ENCODE assay signal across 1 cellular context in the genomic region with DNA sequence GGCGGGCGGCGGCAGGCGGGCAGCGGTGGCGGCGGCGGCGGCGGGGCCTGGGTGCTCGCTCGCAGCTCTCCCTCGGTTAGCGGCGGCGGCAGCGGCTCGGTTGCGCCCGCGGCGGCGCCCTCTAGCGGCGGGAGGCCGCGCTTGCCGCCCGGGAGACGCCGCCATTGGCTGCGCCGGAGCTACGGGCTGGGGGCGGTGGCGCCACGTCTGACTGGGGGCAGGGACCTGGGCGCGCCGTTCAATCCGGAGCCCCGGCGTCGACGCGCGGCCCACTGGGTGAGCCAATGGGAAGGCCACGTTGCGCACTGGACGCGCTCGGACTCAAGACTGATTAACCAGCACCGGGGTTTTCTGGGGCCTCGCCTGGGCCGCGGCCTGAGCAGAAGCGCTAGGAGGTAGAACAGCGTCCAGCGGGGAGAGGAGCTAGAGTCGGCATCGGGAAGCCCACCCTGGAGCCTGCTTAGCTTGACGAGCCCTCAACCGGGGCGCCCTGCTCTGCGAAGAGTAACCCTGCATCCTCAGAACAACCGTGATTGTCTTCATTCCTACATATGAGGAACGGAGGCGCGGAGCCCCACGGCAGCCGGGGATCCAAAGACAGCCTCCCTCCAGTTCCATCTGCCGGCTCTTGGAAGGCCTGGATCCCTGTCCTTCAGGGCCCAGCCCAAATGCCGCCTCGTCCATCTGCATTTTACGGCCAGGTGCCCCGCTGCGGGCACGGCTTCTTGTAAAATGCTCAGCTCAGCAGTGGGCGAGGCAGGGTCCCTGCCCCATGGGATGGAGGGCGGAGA.
TF ChIP-seq lines count a peak whose summit lies in the region.

A gene with protein sequence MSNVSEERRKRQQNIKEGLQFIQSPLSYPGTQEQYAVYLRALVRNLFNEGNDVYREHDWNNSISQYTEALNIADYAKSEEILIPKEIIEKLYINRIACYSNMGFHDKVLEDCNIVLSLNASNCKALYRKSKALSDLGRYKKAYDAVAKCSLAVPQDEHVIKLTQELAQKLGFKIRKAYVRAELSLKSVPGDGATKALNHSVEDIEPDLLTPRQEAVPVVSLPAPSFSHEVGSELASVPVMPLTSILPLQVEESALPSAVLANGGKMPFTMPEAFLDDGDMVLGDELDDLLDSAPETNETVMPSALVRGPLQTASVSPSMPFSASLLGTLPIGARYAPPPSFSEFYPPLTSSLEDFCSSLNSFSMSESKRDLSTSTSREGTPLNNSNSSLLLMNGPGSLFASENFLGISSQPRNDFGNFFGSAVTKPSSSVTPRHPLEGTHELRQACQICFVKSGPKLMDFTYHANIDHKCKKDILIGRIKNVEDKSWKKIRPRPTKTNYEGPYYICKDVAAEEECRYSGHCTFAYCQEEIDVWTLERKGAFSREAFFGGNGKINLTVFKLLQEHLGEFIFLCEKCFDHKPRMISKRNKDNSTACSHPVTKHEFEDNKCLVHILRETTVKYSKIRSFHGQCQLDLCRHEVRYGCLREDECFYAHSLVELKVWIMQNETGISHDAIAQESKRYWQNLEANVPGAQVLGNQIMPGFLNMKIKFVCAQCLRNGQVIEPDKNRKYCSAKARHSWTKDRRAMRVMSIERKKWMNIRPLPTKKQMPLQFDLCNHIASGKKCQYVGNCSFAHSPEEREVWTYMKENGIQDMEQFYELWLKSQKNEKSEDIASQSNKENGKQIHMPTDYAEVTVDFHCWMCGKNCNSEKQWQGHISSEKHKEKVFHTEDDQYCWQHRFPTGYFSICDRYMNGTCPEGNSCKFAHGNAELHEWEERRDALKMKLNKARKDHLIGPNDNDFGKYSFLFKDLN (minus strand): TSS at position 93 of the 791 bp plus-strand sequence. CDS start 14,904 bp downstream, outside the sequence.

TF ChIP-seq in GM12878, 131 proteins besides CTCF, POLR2A, EP300 and RAD21 (continued from another document):
- TF ChIP-seq NFIC (IDR thresholded peaks at IDR 0.05; ENCODE audit: low read depth, low read length) = no peak
- peak; percentile 98 for TF ChIP-seq SMARCA5 (IDR thresholded peaks at IDR 0.05)
